Comparison of ENCODE assay signal across 26 cellular contexts in the genomic region with DNA sequence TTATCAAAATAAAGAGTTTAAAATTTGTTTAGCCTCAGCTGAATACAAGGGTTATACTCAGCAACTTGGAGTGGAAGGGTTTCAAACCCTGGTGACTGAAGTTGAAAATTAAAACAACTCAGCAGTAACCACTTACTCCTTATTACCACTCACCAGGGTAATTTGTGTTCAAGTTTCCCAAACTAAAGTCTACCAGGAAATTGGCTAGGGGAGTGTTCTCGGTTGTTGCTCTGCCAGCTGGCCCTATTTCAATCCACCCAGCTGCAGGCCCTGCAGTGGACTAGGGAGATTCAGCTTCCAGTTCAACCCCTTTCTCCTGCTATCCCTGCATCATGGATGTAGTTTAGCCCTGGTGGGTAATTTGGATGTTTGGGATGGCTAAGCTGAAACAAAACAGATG. TPM values are rescaled to one million over a fixed set of nuclear protein-coding genes. Genes with fewer than 3 reads are reported as not detected.
"Had no signal": no experiment of that assay in that cellular context is flagged by ENCODE, and none has a peak within 500 bp of the region (broad histone marks: within the 10 kb centered on the region; RNA-seq: fewer than 3 reads in every experiment).

No MANE protein-coding gene starts in this region.

- H3K27me3 ChIP-seq: esophagus squamous epithelium, foreskin keratinocyte, thyroid gland had no signal

- H3K27ac Mint-ChIP-seq: activated CD4-positive, alpha-beta T cell treated with anti-CD3 and anti-CD28 coated beads, Interleukin-2, amount 10 ng/mL, durations not matched to agents 7 days and 5 days; activated CD8-positive, alpha-beta memory T cell treated with anti-CD3 and anti-CD28 coated beads, Interleukin-2, amount 10 ng/mL, durations not matched to agents 7 days and 5 days; activated CD8-positive, alpha-beta T cell treated with anti-CD3 and anti-CD28 coated beads for 36 hours; activated naive CD4-positive, alpha-beta T cell treated with anti-CD3 and anti-CD28 coated beads, Interleukin-2, amount 10 ng/mL, durations not matched to agents 7 days and 5 days; mesothelial cell of epicardium; nephron; T-helper 17 cell had no signal

- H3K79me2 ChIP-seq: parathyroid adenoma had no signal

- H3K4me1 ChIP-seq: foreskin keratinocyte, parathyroid adenoma, thyroid gland had no signal

- H3K4me1 Mint-ChIP-seq: activated CD4-positive, alpha-beta T cell treated with anti-CD3 and anti-CD28 coated beads, Interleukin-2, amount 10 ng/mL, durations not matched to agents 7 days and 5 days; activated CD8-positive, alpha-beta memory T cell treated with anti-CD3 and anti-CD28 coated beads, Interleukin-2, amount 10 ng/mL, durations not matched to agents 7 days and 5 days; activated naive CD4-positive, alpha-beta T cell treated with anti-CD3 and anti-CD28 coated beads, Interleukin-2, amount 10 ng/mL, durations not matched to agents 7 days and 5 days; mesothelial cell of epicardium; nephron; T-helper 17 cell had no signal

- H3K9me3 Mint-ChIP-seq: activated CD4-positive, alpha-beta T cell treated with anti-CD3 and anti-CD28 coated beads, Interleukin-2, amount 10 ng/mL, durations not matched to agents 7 days and 5 days; activated naive CD4-positive, alpha-beta T cell treated with anti-CD3 and anti-CD28 coated beads, Interleukin-2, amount 10 ng/mL, durations not matched to agents 7 days and 5 days; nephron had no signal

- H3K36me3 ChIP-seq: esophagus squamous epithelium, thyroid gland had no signal

- H3K4me3 Mint-ChIP-seq: activated CD4-positive, alpha-beta T cell treated with anti-CD3 and anti-CD28 coated beads, Interleukin-2, amount 10 ng/mL, durations not matched to agents 7 days and 5 days; activated CD8-positive, alpha-beta memory T cell treated with anti-CD3 and anti-CD28 coated beads, Interleukin-2, amount 10 ng/mL, durations not matched to agents 7 days and 5 days; activated CD8-positive, alpha-beta T cell treated with anti-CD3 and anti-CD28 coated beads for 36 hours; activated naive CD4-positive, alpha-beta T cell treated with anti-CD3 and anti-CD28 coated beads, Interleukin-2, amount 10 ng/mL, durations not matched to agents 7 days and 5 days; mesothelial cell of epicardium; nephron; T-helper 17 cell had no signal

- H3K27me3 Mint-ChIP-seq: activated CD8-positive, alpha-beta T cell treated with anti-CD3 and anti-CD28 coated beads for 36 hours had no signal

- ATAC-seq: activated CD8-positive, alpha-beta memory T cell treated with anti-CD3 and anti-CD28 coated beads, Interleukin-2, amount 10 ng/mL, durations not matched to agents 7 days and 5 days; activated CD8-positive, alpha-beta T cell treated with anti-CD3 and anti-CD28 coated beads for 36 hours; foreskin keratinocyte; left lobe of liver; right cardiac atrium; stimulated activated naive CD8-positive, alpha-beta T cell treated with anti-CD3 and anti-CD28 coated beads, Interleukin-15, Interleukin-2, amounts not matched to agents 100 U/mL and 50 U/mL, for 24 hours; T-helper 17 cell had no signal

- H3K4me3 ChIP-seq: coronary artery, esophagus squamous epithelium, thyroid gland had no signal

- H3K9me3 ChIP-seq: esophagus squamous epithelium, thyroid gland had no signal

- H2AFZ ChIP-seq: parathyroid adenoma had no signal

- H3K9ac ChIP-seq: parathyroid adenoma had no signal

- H3K27ac ChIP-seq: coronary artery, esophagus squamous epithelium, foreskin keratinocyte, parathyroid adenoma, thyroid gland had no signal

- H3K36me3 Mint-ChIP-seq: activated CD8-positive, alpha-beta memory T cell treated with anti-CD3 and anti-CD28 coated beads, Interleukin-2, amount 10 ng/mL, durations not matched to agents 7 days and 5 days; activated naive CD4-positive, alpha-beta T cell treated with anti-CD3 and anti-CD28 coated beads, Interleukin-2, amount 10 ng/mL, durations not matched to agents 7 days and 5 days; mesothelial cell of epicardium had no signal

- DNase-seq: activated CD4-positive, alpha-beta T cell treated with anti-CD3 and anti-CD28 coated beads, Interleukin-2, amount 10 ng/mL, durations not matched to agents 7 days and 5 days; activated CD8-positive, alpha-beta memory T cell treated with anti-CD3 and anti-CD28 coated beads, Interleukin-2, amount 10 ng/mL, durations not matched to agents 7 days and 5 days; activated CD8-positive, alpha-beta T cell treated with anti-CD3 and anti-CD28 coated beads for 36 hours; activated effector memory CD4-positive, alpha-beta T cell treated with anti-CD3 and anti-CD28 coated beads, Interleukin-2, amount 50 U/mL, for 16 hours; activated naive CD4-positive, alpha-beta T cell treated with anti-CD3 and anti-CD28 coated beads, Interleukin-2, amount 10 ng/mL, durations not matched to agents 7 days and 5 days; activated T-cell treated with anti-CD3 and anti-CD28 coated beads for 4 hours; amygdala; esophagus squamous epithelium; foreskin keratinocyte; kidney; stimulated activated CD4-positive, alpha-beta T cell treated with anti-CD3 and anti-CD28 coated beads, Interleukin-4, amount 100 ng/mL, for 4 hours; stimulated activated naive CD8-positive, alpha-beta T cell treated with anti-CD3 and anti-CD28 coated beads, Interleukin-15, Interleukin-2, amounts not matched to agents 100 U/mL and 50 U/mL, for 24 hours; substantia nigra; T-helper 17 cell had no signal

RNA-seq across cellular contexts. Expression of gene EXOC1L, which starts 37.8 kb away (rescaled TPM):
- total RNA-seq: activated CD4-positive, alpha-beta T cell treated with anti-CD3 and anti-CD28 coated beads, Interleukin-2, amount 10 ng/mL, durations not matched to agents 7 days and 5 days; activated CD8-positive, alpha-beta memory T cell treated with anti-CD3 and anti-CD28 coated beads, Interleukin-2, amount 10 ng/mL, durations not matched to agents 7 days and 5 days; activated CD8-positive, alpha-beta T cell treated with anti-CD3 and anti-CD28 coated beads for 36 hours; bronchial epithelial cell; esophagus squamous epithelium; foreskin keratinocyte; kidney; left lobe of liver; lung microvascular endothelial cell; mesothelial cell of epicardium; myocyte; pulmonary artery endothelial cell; right cardiac atrium; T-helper 17 cell; thyroid gland; urinary bladder had no signal
